In genomic region chrX:40845331-40845911, GRCh38 we compare ENCODE assay signal across 9 cellular contexts.
DNase-seq lines count a peak whose midpoint lies in the region; ATAC-seq and TF ChIP-seq lines count a peak whose summit lies in the region.
"Had no signal": no experiment of that assay in that cellular context is flagged by ENCODE, and none has a peak within 500 bp of the region (broad histone marks: within the 10 kb centered on the region; RNA-seq: fewer than 3 reads in every experiment).

No MANE protein-coding gene starts in this region.

- peak; percentile 81 for DNase-seq in HFFc6
- DNase-seq in brain microvascular endothelial cell: peak; percentile 90
- peak; percentile 31 for DNase-seq in smooth muscle cell of the brain vasculature (ENCODE audit: low read depth, low spot score)
- no peak for DNase-seq in lower lobe of right lung
- no peak for DNase-seq in NCI-H345 (lab: John Stamatoyannopoulos, UW)
- DNase-seq in activated CD8-positive, alpha-beta memory T cell treated with anti-CD3 and anti-CD28 coated beads, Interleukin-2, amount 50 U/mL, for 48 hours: no peak
- DNase-seq in DMS153 treated with DMSO at 0.1 percent for 48 hours (lab: John Stamatoyannopoulos, UW; ENCODE audit: unreplicated experiment): no peak
- DNase-seq: erythroblast had no signal

- no peaks in the 10 kb centered on the region; the same call in 1 of the 2 replicates for H3K27me3 Mint-ChIP-seq in HFFc6 (ENCODE audit: insufficient read depth)

- no peaks in the 10 kb centered on the region for H3K36me3 ChIP-seq in brain microvascular endothelial cell (replicated peaks)
- H3K36me3 ChIP-seq in iPS-18a (ENCODE audit: control insufficient read depth, low read depth, low read length): no peaks in the 10 kb centered on the region
- no peaks in the 10 kb centered on the region for H3K36me3 ChIP-seq in lower lobe of right lung

- H3K4me3 ChIP-seq in brain microvascular endothelial cell (ENCODE audit: low read depth, low read length) (peak overlapping the region; percentile 20), iPS-18a (ENCODE audit: low read length) (peak overlapping the region; percentile 46), lower lobe of right lung (no peak overlapping the region)

- H3K4me3 Mint-ChIP-seq in HFFc6: peak overlapping the region; percentile 72

- H3K4me1 ChIP-seq in iPS-18a (ENCODE audit: control insufficient read depth, low read depth, low read length) (peaks cover 33% of the 10 kb centered on the region), lower lobe of right lung (no peaks in the 10 kb centered on the region)

- peak overlapping the region; percentile 92 for H3K27ac Mint-ChIP-seq in HFFc6

- peaks cover 37% of the 10 kb centered on the region for H3K4me1 Mint-ChIP-seq in HFFc6 (ENCODE audit: low read depth)

- H3K36me3 Mint-ChIP-seq in HFFc6 (ENCODE audit: low read depth): peaks cover 11% of the 10 kb centered on the region

- in situ Hi-C loops in brain microvascular endothelial cell (cut with HindIII; ENCODE audit: low pct_ligation_motif_present, low sequenced_read_pairs): no loop called here

- intact Hi-C loops in lower lobe of right lung (cut with DNase I): no loop called here

- H3K27me3 ChIP-seq in brain microvascular endothelial cell (replicated peaks) (no peaks in the 10 kb centered on the region), iPS-18a (ENCODE audit: control insufficient read depth, insufficient read depth, low read length) (no peaks in the 10 kb centered on the region), lower lobe of right lung (ENCODE audit: low read depth) (no peaks in the 10 kb centered on the region)

- peaks cover 17% of the 10 kb centered on the region for H3K9me3 Mint-ChIP-seq in HFFc6

- H3K9me3 ChIP-seq in iPS-18a (ENCODE audit: control insufficient read depth, low read depth, low read length) (peaks cover 16% of the 10 kb centered on the region), lower lobe of right lung (no peaks in the 10 kb centered on the region)

- TF ChIP-seq CTCF in HFFc6 (IDR thresholded peaks at IDR 0.05) (no peak), brain microvascular endothelial cell (IDR thresholded peaks at IDR 0.05; ENCODE audit: low read depth, low read length, missing control alignments) (no peak), lower lobe of right lung (IDR thresholded peaks at IDR 0.05) (no peak)

- no peak for ATAC-seq in lower lobe of right lung

- H3K27ac ChIP-seq in brain microvascular endothelial cell: peak overlapping the region; percentile 99
- peak overlapping the region; percentile 92 for H3K27ac ChIP-seq in iPS-18a (ENCODE audit: low read length)
- H3K27ac ChIP-seq in lower lobe of right lung: no peak overlapping the region

- peak overlapping the region; percentile 71 for H3K9ac ChIP-seq in iPS-18a (ENCODE audit: low read length)

Comparison
In these comparisons a context has a peak if more than half of its experiments do, and no peak if none do; other contexts are left out.
1. DNase-seq: peak in HFFc6 (single experiment), brain microvascular endothelial cell (single experiment) and smooth muscle cell of the brain vasculature (single experiment); none in lower lobe of right lung (single experiment), NCI-H345 (single experiment), activated CD8-positive, alpha-beta memory T cell treated with anti-CD3 and anti-CD28 coated beads, Interleukin-2, amount 50 U/mL, for 48 hours (single experiment) and DMS153 treated with DMSO at 0.1 percent for 48 hours (single experiment).